22 cellular contexts compared by ENCODE assay signal in genomic region chr9:98637381-98637780, GRCh38.
"Had no signal": no experiment of that assay in that cellular context is flagged by ENCODE, and none has a peak within 500 bp of the region (broad histone marks: within the 10 kb centered on the region; RNA-seq: fewer than 3 reads in every experiment).

No MANE protein-coding gene starts in this region.

- H3K4me1 ChIP-seq: gastroesophageal sphincter, left lung, lower lobe of right lung, pancreas, stomach, transverse colon had no signal

- H3K36me3 ChIP-seq: gastroesophageal sphincter, left lung, lower lobe of right lung, pancreas, stomach, thoracic aorta, transverse colon had no signal

- H3K27ac ChIP-seq: coronary artery, gastroesophageal sphincter, left lung, lower lobe of right lung, pancreas, skin epidermis, stomach, thoracic aorta, transverse colon had no signal

- ATAC-seq: gastroesophageal sphincter, left lung, lower lobe of right lung, pancreas, sciatic nerve had no signal

- H3K27me3 ChIP-seq: pancreas, stomach, transverse colon had no signal

- DNase-seq: effector CD4-positive, alpha-beta T cell; endodermal cell; glutamatergic neuron; islet precursor cell; left lung; lower lobe of right lung; mesenchymal stem cell; midbrain; occipital lobe; pancreas; retina; stimulated activated CD4-positive, alpha-beta T cell treated with anti-CD3 and anti-CD28 coated beads, Interleukin-2, amount 100 ng/mL, for 24 hours; stimulated activated CD4-positive, alpha-beta T cell treated with anti-CD3 and anti-CD28 coated beads, Interleukin-4, amount 100 ng/mL, for 4 hours; stimulated activated naive CD4-positive, alpha-beta T cell; stomach; substantia nigra; transverse colon had no signal

- FAIRE-seq: pancreas had no signal

- H3K9me3 ChIP-seq: gastroesophageal sphincter, left lung, lower lobe of right lung, pancreas, stomach, thoracic aorta, transverse colon had no signal

- H3K4me3 ChIP-seq: coronary artery, gastroesophageal sphincter, left lung, lower lobe of right lung, pancreas, skin epidermis, stomach, thoracic aorta, transverse colon had no signal
